ENCODE assay signal across 24 cellular contexts in genomic region chr2:172447811-172448493, GRCh38. TPM values are rescaled to one million over a fixed set of nuclear protein-coding genes. Genes with fewer than 3 reads are reported as not detected.
DNase-seq lines count a peak whose midpoint lies in the region; TF ChIP-seq lines count a peak whose summit lies in the region.
"Had no signal": no experiment of that assay in that cellular context is flagged by ENCODE, and none has a peak within 500 bp of the region (broad histone marks: within the 10 kb centered on the region; RNA-seq: fewer than 3 reads in every experiment).

No MANE protein-coding gene starts in this region.

- H3K9me3 ChIP-seq in mammary epithelial cell (replicated peaks; ENCODE audit: insufficient read depth, low read length) (no peaks in the 10 kb centered on the region), smooth muscle cell (replicated peaks; ENCODE audit: low read depth) (no peaks in the 10 kb centered on the region)
- H3K9me3 ChIP-seq: Caco-2, left ventricle myocardium inferior had no signal

- H3K27ac ChIP-seq in mammary epithelial cell (ENCODE audit: insufficient read depth, low read depth, low read length): peak overlapping the region; percentile 91
- H3K27ac ChIP-seq in smooth muscle cell (ENCODE audit: low read depth): peak overlapping the region; percentile 76
- no peak overlapping the region for H3K27ac ChIP-seq in caudate nucleus (ENCODE audit: low read depth, low read length)
- H3K27ac ChIP-seq: left ventricle myocardium inferior, skin epidermis had no signal

- H3K4me3 ChIP-seq in mammary epithelial cell (replicated peaks in 1 of 3; ENCODE audit: insufficient read depth in 1 of 3, low read depth in 2 of 3, low read length in 3 of 3) (no peak overlapping the region), smooth muscle cell (no peak overlapping the region)
- H3K4me3 ChIP-seq: left ventricle myocardium inferior, skin epidermis had no signal

- H3K36me3 ChIP-seq in mammary epithelial cell (ENCODE audit: insufficient read depth, low read length) (peaks cover 10% of the 10 kb centered on the region), smooth muscle cell (ENCODE audit: low read depth) (no peaks in the 10 kb centered on the region)
- H3K36me3 ChIP-seq: left ventricle myocardium inferior had no signal

- intact Hi-C loops in mammary epithelial cell (cut with micrococcal nuclease): no loop called here

- in situ Hi-C loops in mammary epithelial cell (cut with MboI; ENCODE audit: low sequenced_read_pairs in 2 of 2): no loop called here

- 67% methylated on average over 5 of the region's 5 CpGs for WGBS in mammary epithelial cell (ENCODE audit: low coverage, missing lambda C conversion rate)
- 73% methylated on average over 5 of the region's 5 CpGs for WGBS in smooth muscle cell (ENCODE audit: low lambda C conversion rate)

- no peak overlapping the region for H3K4me3 Mint-ChIP-seq in HFFc6
- H3K4me3 Mint-ChIP-seq: activated CD4-positive, alpha-beta T cell treated with anti-CD3 and anti-CD28 coated beads, Interleukin-2, amount 10 ng/mL, durations not matched to agents 7 days and 5 days; activated naive CD8-positive, alpha-beta T cell treated with anti-CD3 and anti-CD28 coated beads, Interleukin-2, amount 50 U/mL, for 24 hours; activated T-helper 17 cell treated with anti-CD3 and anti-CD28 coated beads, Interleukin-2, amount 50 U/mL, for 72 hours; stimulated activated naive B cell treated with anti-CD40 and anti-IgM and Interleukin-4, amounts not matched to agents 10 μg/mL and 1 μg/mL and 100 μg/mL, for 72 hours had no signal

- H4K20me1 ChIP-seq in mammary epithelial cell (ENCODE audit: insufficient read depth, low read length) (no peaks in the 10 kb centered on the region), smooth muscle cell (ENCODE audit: low read depth) (no peaks in the 10 kb centered on the region)

- no peak for TF ChIP-seq CTCF in HFFc6 (IDR thresholded peaks at IDR 0.05)
- TF ChIP-seq CTCF in mammary epithelial cell (conservative IDR thresholded peaks at IDR 0.05 in 1 of 2, IDR thresholded peaks at IDR 0.05 in 1 of 2; ENCODE audit: extremely low read depth in 1 of 2, insufficient read depth in 1 of 2, low read depth in 1 of 2, low read length in 2 of 2): no peak
- no peak for TF ChIP-seq CTCF in smooth muscle cell (IDR thresholded peaks at IDR 0.05; ENCODE audit: borderline replicate concordance, insufficient read depth, poor library complexity, severe bottlenecking)

- no peak for DNase-seq in HFFc6
- peak; percentile 81 for DNase-seq in mammary epithelial cell
- peak; percentile 49 for DNase-seq in kidney tubule cell (ENCODE audit: low spot score)
- no peak for DNase-seq in smooth muscle cell (lab: John Stamatoyannopoulos, UW; ENCODE audit: unreplicated experiment)
- DNase-seq in AG20443 (ENCODE audit: low spot score): no peak
- DNase-seq in T-helper 1 cell: no peak
- no peak for DNase-seq in caudate nucleus (lab: John Stamatoyannopoulos, UW)
- DNase-seq in nucleus accumbens (lab: John Stamatoyannopoulos, UW): no peak
- DNase-seq: activated CD4-positive, alpha-beta T cell treated with anti-CD3 and anti-CD28 coated beads, Interleukin-2, amount 10 ng/mL, durations not matched to agents 7 days and 5 days; activated naive CD8-positive, alpha-beta T cell treated with anti-CD3 and anti-CD28 coated beads, Interleukin-2, amount 50 U/mL, for 24 hours; Caco-2; glutamatergic neuron; Kasumi-1; left ventricle myocardium inferior; midbrain; NCI-H1048; NCI-H1930; NCI-H345; NCI-H82; OCI-M1; SHP77 treated with DMSO at 0.1 percent for 48 hours; stimulated activated naive B cell treated with anti-CD40 and anti-IgM and Interleukin-4, amounts not matched to agents 10 μg/mL and 1 μg/mL and 100 μg/mL, for 72 hours had no signal

- peak overlapping the region; percentile 18 for H3K4me2 ChIP-seq in mammary epithelial cell (ENCODE audit: insufficient read depth, low read depth, low read length)
- H3K4me2 ChIP-seq in smooth muscle cell: no peak overlapping the region

- H3K79me2 ChIP-seq in mammary epithelial cell (ENCODE audit: insufficient read depth, low read length) (peaks cover 96% of the 10 kb centered on the region), smooth muscle cell (ENCODE audit: low read depth) (peaks cover 16% of the 10 kb centered on the region)

- dilution Hi-C loops in mammary epithelial cell (cut with HindIII; ENCODE audit: low sequenced_read_pairs): no loop called here

- BruUV-seq in mammary epithelial cell (replicated peaks; lab: Mats Ljungman, UMichigan): TSS peak; percentile 18

- H3K9me3 Mint-ChIP-seq in HFFc6: no peaks in the 10 kb centered on the region
- H3K9me3 Mint-ChIP-seq: activated CD4-positive, alpha-beta T cell treated with anti-CD3 and anti-CD28 coated beads, Interleukin-2, amount 10 ng/mL, durations not matched to agents 7 days and 5 days; activated naive CD8-positive, alpha-beta T cell treated with anti-CD3 and anti-CD28 coated beads, Interleukin-2, amount 50 U/mL, for 24 hours; activated T-helper 17 cell treated with anti-CD3 and anti-CD28 coated beads, Interleukin-2, amount 50 U/mL, for 72 hours; stimulated activated naive B cell treated with anti-CD40 and anti-IgM and Interleukin-4, amounts not matched to agents 10 μg/mL and 1 μg/mL and 100 μg/mL, for 72 hours had no signal

- H3K36me3 Mint-ChIP-seq in HFFc6 (ENCODE audit: low read depth): peaks cover 14% of the 10 kb centered on the region; the same call in 1 of the 2 replicates

- H3K4me1 Mint-ChIP-seq in HFFc6 (ENCODE audit: low read depth): peaks cover 54% of the 10 kb centered on the region
- H3K4me1 Mint-ChIP-seq: stimulated activated naive B cell treated with anti-CD40 and anti-IgM and Interleukin-4, amounts not matched to agents 10 μg/mL and 1 μg/mL and 100 μg/mL, for 72 hours had no signal

- H3K9ac ChIP-seq in mammary epithelial cell (ENCODE audit: insufficient read depth, low read length): peak overlapping the region; percentile 26
- peak overlapping the region; percentile 28 for H3K9ac ChIP-seq in smooth muscle cell (ENCODE audit: low read depth)

- H2AFZ ChIP-seq in mammary epithelial cell (ENCODE audit: low read depth, low read length) (no peak overlapping the region), smooth muscle cell (ENCODE audit: low read depth) (no peak overlapping the region)

- peaks cover 65% of the 10 kb centered on the region for H3K4me1 ChIP-seq in mammary epithelial cell (ENCODE audit: insufficient read depth, low read length)
- H3K4me1 ChIP-seq in smooth muscle cell (ENCODE audit: low read depth): peaks cover 3% of the 10 kb centered on the region

- H3K27me3 ChIP-seq in mammary epithelial cell (ENCODE audit: insufficient read depth, low read length) (no peaks in the 10 kb centered on the region), smooth muscle cell (ENCODE audit: low read depth) (no peaks in the 10 kb centered on the region)

- H3K27me3 Mint-ChIP-seq in HFFc6 (ENCODE audit: insufficient read depth): no peaks in the 10 kb centered on the region; the same call in 1 of the 2 replicates
- H3K27me3 Mint-ChIP-seq: activated CD4-positive, alpha-beta T cell treated with anti-CD3 and anti-CD28 coated beads, Interleukin-2, amount 10 ng/mL, durations not matched to agents 7 days and 5 days; activated naive CD8-positive, alpha-beta T cell treated with anti-CD3 and anti-CD28 coated beads, Interleukin-2, amount 50 U/mL, for 24 hours; activated T-helper 17 cell treated with anti-CD3 and anti-CD28 coated beads, Interleukin-2, amount 50 U/mL, for 72 hours had no signal

- H3F3A ChIP-seq in smooth muscle cell (ENCODE audit: low read depth): no peaks in the 10 kb centered on the region

- H3K27ac Mint-ChIP-seq in HFFc6: peak overlapping the region; percentile 30; the same call in 1 of the 2 replicates
- H3K27ac Mint-ChIP-seq: activated CD4-positive, alpha-beta T cell treated with anti-CD3 and anti-CD28 coated beads, Interleukin-2, amount 10 ng/mL, durations not matched to agents 7 days and 5 days; activated naive CD8-positive, alpha-beta T cell treated with anti-CD3 and anti-CD28 coated beads, Interleukin-2, amount 50 U/mL, for 24 hours; activated T-helper 17 cell treated with anti-CD3 and anti-CD28 coated beads, Interleukin-2, amount 50 U/mL, for 72 hours; stimulated activated naive B cell treated with anti-CD40 and anti-IgM and Interleukin-4, amounts not matched to agents 10 μg/mL and 1 μg/mL and 100 μg/mL, for 72 hours had no signal

- CTCF ChIA-PET in mammary epithelial cell (lab: Charles Lee; ENCODE audit: low non-redundant PET): no interaction called here

RNA-seq across cellular contexts. Expression of gene ITGA6, which starts 20.6 kb away (rescaled TPM):
- total RNA-seq in HFFc6 (2021; fragmentation: NEBNext Ultra II Directional; extraction: Animal tissue kit (Norgen Biotek cat#: 25700)): 100 to 1,000 TPM; 143 to 270 (median 148) TPM
- total RNA-seq in mammary epithelial cell (100 to 1,000 TPM; 562 to 887 TPM), smooth muscle cell (188 and 198 TPM in 2 replicates)
- polyA plus RNA-seq in mammary epithelial cell (134 TPM), smooth muscle cell (11.8 and 54.7 TPM in 2 replicates)
- 741 TPM for polyA minus RNA-seq in mammary epithelial cell

Comparison
In these comparisons a context has a peak if more than half of its experiments do, and no peak if none do; other contexts are left out.
1. DNase-seq: peak in mammary epithelial cell (single experiment) and kidney tubule cell (single experiment); none in HFFc6 (single experiment), smooth muscle cell (single experiment), AG20443 (single experiment), T-helper 1 cell (0 of 5), caudate nucleus (0 of 61) and nucleus accumbens (0 of 56).